In genomic region chr1:236888126-236888525, GRCh38 we compare ENCODE assay signal across 27 cellular contexts.
DNase-seq lines count a peak whose midpoint lies in the region; ATAC-seq and TF ChIP-seq lines count a peak whose summit lies in the region.
"Had no signal": no experiment of that assay in that cellular context is flagged by ENCODE, and none has a peak within 500 bp of the region (broad histone marks: within the 10 kb centered on the region; RNA-seq: fewer than 3 reads in every experiment).

No MANE protein-coding gene starts in this region.

- WGBS in sigmoid colon, 2 donors, result 92% methylated on average over 4 of the region's 4 CpGs

- no peak overlapping the region for H3K4me3 ChIP-seq in sigmoid colon
- H3K4me3 ChIP-seq: dorsolateral prefrontal cortex, gastrocnemius medialis, skin epidermis, suprapubic skin, upper lobe of right lung had no signal

- no peaks in the 10 kb centered on the region for H3K9me3 ChIP-seq in sigmoid colon
- H3K9me3 ChIP-seq: Caco-2, gastrocnemius medialis, suprapubic skin, upper lobe of right lung had no signal

- H3K27ac ChIP-seq in sigmoid colon, result peak overlapping the region; percentile 73 to 83 (median 77)
- H3K27ac ChIP-seq: C4-2B, gastrocnemius medialis, skin epidermis, suprapubic skin, upper lobe of right lung, VCaP had no signal

- H3K9me3 Mint-ChIP-seq in activated CD8-positive, alpha-beta T cell treated with anti-CD3 and anti-CD28 coated beads for 36 hours, result no peaks in the 10 kb centered on the region
- no peaks in the 10 kb centered on the region for H3K9me3 Mint-ChIP-seq in activated CD8-positive, alpha-beta T cell treated with anti-CD3 and anti-CD28 coated beads, Interleukin-2, amount 10 ng/mL, durations not matched to agents 7 days and 5 days (ENCODE audit: insufficient read depth)
- no peaks in the 10 kb centered on the region for H3K9me3 Mint-ChIP-seq in endothelial cell (ENCODE audit: unreplicated experiment)
- H3K9me3 Mint-ChIP-seq: activated CD4-positive, alpha-beta T cell treated with anti-CD3 and anti-CD28 coated beads, Interleukin-2, amount 10 ng/mL, durations not matched to agents 24 days and 14 days; activated T-cell treated with anti-CD3 and anti-CD28 coated beads, Interleukin-2, amount 50 U/mL, for 24 hours; IgD-negative memory B cell; immature natural killer cell; nephron progenitor cell; stimulated activated memory B cell treated with anti-CD40 and anti-IgM and Interleukin-4, amounts not matched to agents 10 μg/mL and 1 μg/mL and 100 μg/mL, for 72 hours had no signal

- H3K4me1 Mint-ChIP-seq in activated CD8-positive, alpha-beta T cell treated with anti-CD3 and anti-CD28 coated beads for 36 hours (ENCODE audit: low read depth), result no peaks in the 10 kb centered on the region
- H3K4me1 Mint-ChIP-seq in activated CD8-positive, alpha-beta T cell treated with anti-CD3 and anti-CD28 coated beads, Interleukin-2, amount 10 ng/mL, durations not matched to agents 7 days and 5 days (ENCODE audit: low read depth), result no peaks in the 10 kb centered on the region
- H3K4me1 Mint-ChIP-seq in endothelial cell (ENCODE audit: unreplicated experiment), result peaks cover 15% of the 10 kb centered on the region
- H3K4me1 Mint-ChIP-seq: activated CD4-positive, alpha-beta T cell treated with anti-CD3 and anti-CD28 coated beads, Interleukin-2, amount 10 ng/mL, durations not matched to agents 24 days and 14 days; IgD-negative memory B cell; immature natural killer cell; nephron progenitor cell; stimulated activated memory B cell treated with anti-CD40 and anti-IgM and Interleukin-4, amounts not matched to agents 10 μg/mL and 1 μg/mL and 100 μg/mL, for 72 hours had no signal

- POLR2A ChIA-PET in activated CD8-positive, alpha-beta T cell treated with anti-CD3 and anti-CD28 coated beads for 36 hours (lab: Charles Lee), result no interaction called here
- POLR2A ChIA-PET in activated CD8-positive, alpha-beta T cell treated with anti-CD3 and anti-CD28 coated beads, Interleukin-2, amount 10 ng/mL, durations not matched to agents 7 days and 5 days (lab: Charles Lee), result no interaction called here

- H3K4me3 Mint-ChIP-seq in activated CD8-positive, alpha-beta T cell treated with anti-CD3 and anti-CD28 coated beads for 36 hours, result no peak overlapping the region
- H3K4me3 Mint-ChIP-seq in activated CD8-positive, alpha-beta T cell treated with anti-CD3 and anti-CD28 coated beads, Interleukin-2, amount 10 ng/mL, durations not matched to agents 7 days and 5 days, result no peak overlapping the region
- no peak overlapping the region for H3K4me3 Mint-ChIP-seq in endothelial cell (ENCODE audit: unreplicated experiment)
- H3K4me3 Mint-ChIP-seq: activated CD4-positive, alpha-beta T cell treated with anti-CD3 and anti-CD28 coated beads, Interleukin-2, amount 10 ng/mL, durations not matched to agents 24 days and 14 days; activated T-cell treated with anti-CD3 and anti-CD28 coated beads, Interleukin-2, amount 50 U/mL, for 24 hours; IgD-negative memory B cell; immature natural killer cell; nephron progenitor cell; stimulated activated memory B cell treated with anti-CD40 and anti-IgM and Interleukin-4, amounts not matched to agents 10 μg/mL and 1 μg/mL and 100 μg/mL, for 72 hours had no signal

- DNase-seq in activated CD8-positive, alpha-beta T cell treated with anti-CD3 and anti-CD28 coated beads for 36 hours, result no peak
- DNase-seq in activated CD8-positive, alpha-beta T cell treated with anti-CD3 and anti-CD28 coated beads, Interleukin-2, amount 10 ng/mL, durations not matched to agents 7 days and 5 days, result no peak
- DNase-seq in NCI-H82 (lab: John Stamatoyannopoulos, UW) (peak; percentile 87), endothelial cell (ENCODE audit: low spot score) (no peak), sigmoid colon (no peak), NCI-H1105 treated with DMSO at 0.1 percent for 48 hours (lab: John Stamatoyannopoulos, UW) (no peak)
- DNase-seq in stimulated activated naive CD4-positive, alpha-beta T cell (lab: John Stamatoyannopoulos, UW), result no peak
- DNase-seq in activated CD4-positive, CD25-positive, alpha-beta regulatory T cell treated with anti-CD3 and anti-CD28 coated beads, Interleukin-2, amount 50 U/mL, for 72 hours, result no peak
- DNase-seq: 8988T; activated CD4-positive, alpha-beta T cell treated with anti-CD3 and anti-CD28 coated beads, Interleukin-2, amount 10 ng/mL, durations not matched to agents 24 days and 14 days; activated gamma-delta T cell treated with Interleukin-2 at 50 U/mL for 16 hours; activated T-cell treated with anti-CD3 and anti-CD28 coated beads, Interleukin-2, amount 50 U/mL, for 24 hours; Caco-2; gastrocnemius medialis; immature natural killer cell; left cardiac atrium; NCI-H187 treated with DMSO at 0.1 percent for 48 hours; nephron progenitor cell; T1000; upper lobe of right lung had no signal

- H3K27me3 ChIP-seq in sigmoid colon, result no peaks in the 10 kb centered on the region
- H3K27me3 ChIP-seq: dorsolateral prefrontal cortex, gastrocnemius medialis, suprapubic skin, upper lobe of right lung had no signal

- peak overlapping the region; percentile 11 for H3K27ac Mint-ChIP-seq in activated CD8-positive, alpha-beta T cell treated with anti-CD3 and anti-CD28 coated beads for 36 hours
- no peak overlapping the region for H3K27ac Mint-ChIP-seq in activated CD8-positive, alpha-beta T cell treated with anti-CD3 and anti-CD28 coated beads, Interleukin-2, amount 10 ng/mL, durations not matched to agents 7 days and 5 days
- H3K27ac Mint-ChIP-seq in endothelial cell (ENCODE audit: unreplicated experiment), result peak overlapping the region; percentile 62
- H3K27ac Mint-ChIP-seq: activated CD4-positive, alpha-beta T cell treated with anti-CD3 and anti-CD28 coated beads, Interleukin-2, amount 10 ng/mL, durations not matched to agents 24 days and 14 days; stimulated activated memory B cell treated with anti-CD40 and anti-IgM and Interleukin-4, amounts not matched to agents 10 μg/mL and 1 μg/mL and 100 μg/mL, for 72 hours had no signal

- TF ChIP-seq CTCF in activated CD8-positive, alpha-beta T cell treated with anti-CD3 and anti-CD28 coated beads for 36 hours (IDR thresholded peaks at IDR 0.05), result no peak
- TF ChIP-seq CTCF in endothelial cell (IDR thresholded peaks at IDR 0.05; ENCODE audit: unreplicated experiment), result no peak
- TF ChIP-seq CTCF in sigmoid colon (IDR thresholded peaks at IDR 0.05), result no peak

- intact Hi-C loops in activated CD8-positive, alpha-beta T cell treated with anti-CD3 and anti-CD28 coated beads for 36 hours (cut with micrococcal nuclease), result no loop called here
- intact Hi-C loops in sigmoid colon (cut with DNase I), result no loop called here

- no peaks in the 10 kb centered on the region for H3K27me3 Mint-ChIP-seq in activated CD8-positive, alpha-beta T cell treated with anti-CD3 and anti-CD28 coated beads for 36 hours
- H3K27me3 Mint-ChIP-seq in activated CD8-positive, alpha-beta T cell treated with anti-CD3 and anti-CD28 coated beads, Interleukin-2, amount 10 ng/mL, durations not matched to agents 7 days and 5 days (ENCODE audit: low read depth), result no peaks in the 10 kb centered on the region
- H3K27me3 Mint-ChIP-seq in endothelial cell (ENCODE audit: unreplicated experiment), result peaks cover 6% of the 10 kb centered on the region
- H3K27me3 Mint-ChIP-seq: activated CD4-positive, alpha-beta T cell treated with anti-CD3 and anti-CD28 coated beads, Interleukin-2, amount 10 ng/mL, durations not matched to agents 24 days and 14 days; activated T-cell treated with anti-CD3 and anti-CD28 coated beads, Interleukin-2, amount 50 U/mL, for 24 hours; IgD-negative memory B cell; stimulated activated memory B cell treated with anti-CD40 and anti-IgM and Interleukin-4, amounts not matched to agents 10 μg/mL and 1 μg/mL and 100 μg/mL, for 72 hours had no signal

- peaks cover 0 to 53% (median 52%) of the 10 kb centered on the region in 4 donors for H3K4me1 ChIP-seq in sigmoid colon
- H3K4me1 ChIP-seq: Caco-2, gastrocnemius medialis, upper lobe of right lung had no signal

- no peak for TF ChIP-seq POLR2A in sigmoid colon (IDR thresholded peaks at IDR 0.05)

- H3K36me3 ChIP-seq in sigmoid colon, result peaks cover 0 to 47% (median 12%) of the 10 kb centered on the region in 4 donors

- no peak for TF ChIP-seq EP300 in sigmoid colon (IDR thresholded peaks at IDR 0.05)

- H3K36me3 Mint-ChIP-seq in activated CD8-positive, alpha-beta T cell treated with anti-CD3 and anti-CD28 coated beads for 36 hours (ENCODE audit: low read depth), result peaks cover 44% of the 10 kb centered on the region
- peaks cover 44% of the 10 kb centered on the region for H3K36me3 Mint-ChIP-seq in activated CD8-positive, alpha-beta T cell treated with anti-CD3 and anti-CD28 coated beads, Interleukin-2, amount 10 ng/mL, durations not matched to agents 7 days and 5 days (ENCODE audit: low read depth)
- peaks cover 57% of the 10 kb centered on the region for H3K36me3 Mint-ChIP-seq in endothelial cell (ENCODE audit: low read depth, unreplicated experiment)

- ATAC-seq in activated CD8-positive, alpha-beta T cell treated with anti-CD3 and anti-CD28 coated beads for 36 hours, result no peak
- no peak for ATAC-seq in activated CD8-positive, alpha-beta T cell treated with anti-CD3 and anti-CD28 coated beads, Interleukin-2, amount 10 ng/mL, durations not matched to agents 7 days and 5 days
- ATAC-seq: gastrocnemius medialis; stimulated activated memory B cell treated with anti-CD40 and anti-IgM and Interleukin-4, amounts not matched to agents 10 μg/mL and 1 μg/mL and 100 μg/mL, for 72 hours; upper lobe of right lung had no signal

- CTCF ChIA-PET in activated CD8-positive, alpha-beta T cell treated with anti-CD3 and anti-CD28 coated beads for 36 hours (lab: Charles Lee), result no interaction called here
- CTCF ChIA-PET in activated CD8-positive, alpha-beta T cell treated with anti-CD3 and anti-CD28 coated beads, Interleukin-2, amount 10 ng/mL, durations not matched to agents 7 days and 5 days (lab: Charles Lee), result interaction anchor here (0.7 kb wide), 1 partner anchor 10 kb away, joined by 3 read pairs; no protein-coding TSS in a partner anchor
